ENCODE assay signal across 24 cellular contexts in the genomic region with DNA sequence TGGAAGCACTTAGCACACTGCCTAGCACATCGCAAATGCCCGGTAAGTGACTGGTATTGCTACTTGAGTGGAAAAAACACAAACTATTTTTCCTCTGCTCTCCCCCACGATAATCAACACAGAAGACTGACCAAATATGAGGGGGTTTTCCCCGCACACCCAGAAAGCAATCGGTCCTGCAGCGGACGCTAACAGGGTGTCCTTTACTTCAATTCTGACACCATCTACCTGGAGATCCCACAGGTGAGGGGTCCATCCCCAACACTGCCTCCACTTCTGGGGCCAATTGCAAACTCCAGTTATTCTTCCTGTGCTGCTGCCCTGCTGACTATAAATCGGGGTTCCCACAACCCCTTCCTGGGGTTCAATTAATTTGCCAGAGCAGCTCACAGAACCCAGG. TPM values are rescaled to one million over a fixed set of nuclear protein-coding genes. Genes with fewer than 3 reads are reported as not detected.
A peak's percentile ranks its signal among the peaks of the same experiment; 100 is the strongest.
DNase-seq lines count a peak whose midpoint lies in the region; TF ChIP-seq lines count a peak whose summit lies in the region.
"Had no signal": no experiment of that assay in that cellular context is flagged by ENCODE, and none has a peak within 500 bp of the region (broad histone marks: within the 10 kb centered on the region; RNA-seq: fewer than 3 reads in every experiment).

No MANE protein-coding gene starts in this region.

- H3K4me1 ChIP-seq in spleen = no peaks in the 10 kb centered on the region
- H3K4me1 ChIP-seq: BE2C had no signal

- intact Hi-C loops in spleen (cut with DNase I; ENCODE audit: low total_unique reads) = no loop called here

- H3K36me3 Mint-ChIP-seq in chondrocyte (ENCODE audit: low read depth) = no peaks in the 10 kb centered on the region
- H3K36me3 Mint-ChIP-seq: CD14-positive monocyte; CD4-positive, alpha-beta memory T cell; CD4-positive, CD25-positive, alpha-beta regulatory T cell; CD8-positive, alpha-beta memory T cell had no signal

- H3K4me3 Mint-ChIP-seq in chondrocyte (ENCODE audit: unreplicated experiment) = no peak overlapping the region
- H3K4me3 Mint-ChIP-seq: CD14-positive monocyte; CD4-positive, alpha-beta memory T cell; CD8-positive, alpha-beta memory T cell had no signal

- DNase-seq in activated effector memory CD4-positive, alpha-beta T cell treated with anti-CD3 and anti-CD28 coated beads, Interleukin-2, amount 50 U/mL, for 16 hours = peak; percentile 16
- DNase-seq in activated effector memory CD4-positive, alpha-beta T cell treated with Interleukin-2 at 50 U/mL for 16 hours = no peak
- DNase-seq in chondrocyte (ENCODE audit: low spot score) = peak; percentile 18
- DNase-seq in spleen = peak; percentile 16
- DNase-seq in activated CD8-positive, alpha-beta memory T cell treated with anti-CD3 and anti-CD28 coated beads for 24 hours = no peak
- DNase-seq in dedifferentiated amniotic fluid mesenchymal stem cell (ENCODE audit: extremely low spot score) = no peak
- DNase-seq: 8988T; ACHN; BE2C; C1 segment of cervical spinal cord; CD4-positive, alpha-beta memory T cell; CD4-positive, CD25-positive, alpha-beta regulatory T cell; CD8-positive, alpha-beta memory T cell; COR-L47; DMS 273 treated with DMSO at 0.1 percent for 48 hours; DMS153; DMS53; DND-41; EL; GDM1 had no signal

- H3K4me1 Mint-ChIP-seq in chondrocyte (ENCODE audit: low read depth) = peaks cover 4% of the 10 kb centered on the region
- H3K4me1 Mint-ChIP-seq: CD4-positive, alpha-beta memory T cell; CD4-positive, CD25-positive, alpha-beta regulatory T cell; CD8-positive, alpha-beta memory T cell had no signal

- TF ChIP-seq CTCF in chondrocyte (IDR thresholded peaks at IDR 0.05) (no peak), spleen (IDR thresholded peaks at IDR 0.05 in 8 of 11, conservative IDR thresholded peaks at IDR 0.05 in 3 of 11) (no peak)

- H3K36me3 ChIP-seq in spleen = no peaks in the 10 kb centered on the region
- H3K36me3 ChIP-seq: BE2C, BLaER1 had no signal

- no peak overlapping the region for H3K27ac Mint-ChIP-seq in chondrocyte (ENCODE audit: unreplicated experiment)
- H3K27ac Mint-ChIP-seq: CD14-positive monocyte; CD4-positive, CD25-positive, alpha-beta regulatory T cell; CD8-positive, alpha-beta memory T cell had no signal

- peaks cover 0 to 1% (median 0%) of the 10 kb centered on the region in 8 donors for H3K9me3 ChIP-seq in spleen
- H3K9me3 ChIP-seq: BE2C, BLaER1 had no signal

- peaks cover 2% of the 10 kb centered on the region for H3K9me3 Mint-ChIP-seq in chondrocyte (ENCODE audit: low read depth)
- H3K9me3 Mint-ChIP-seq: CD14-positive monocyte; CD4-positive, alpha-beta memory T cell had no signal

- H3K27me3 ChIP-seq in spleen (replicated peaks in 1 of 7) = peaks cover 0 to 3% (median 0%) of the 10 kb centered on the region in 7 donors
- H3K27me3 ChIP-seq: BLaER1 had no signal

- 89 to 92% (median 91%) methylated on average over 8 of the region's 8 CpGs for WGBS in spleen, 5 donors

- no peak for TF ChIP-seq POLR2A in spleen (IDR thresholded peaks at IDR 0.05)

- no peak overlapping the region for H3K4me3 ChIP-seq in spleen
- H3K4me3 ChIP-seq: BLaER1, GM12878 had no signal

- peaks cover 6% of the 10 kb centered on the region for H3K27me3 Mint-ChIP-seq in chondrocyte (ENCODE audit: low read depth)
- H3K27me3 Mint-ChIP-seq: CD4-positive, alpha-beta memory T cell had no signal

- no peak overlapping the region for H3K27ac ChIP-seq in spleen
- H3K27ac ChIP-seq: BLaER1 had no signal

RNA-seq across cellular contexts. Expression of a gene that starts 26.2 kb away (rescaled TPM):
- total RNA-seq in chondrocyte = 10.1 to 29.4 TPM (median 28.6 TPM) in 3 replicates
- total RNA-seq in spleen = 10 to 100 TPM; 12.4 to 28.0 (median 18.5) TPM
- polyA plus RNA-seq in spleen = 10 to 100 TPM in 2 of 3 donors, 1 to 10 TPM in 1; 9.7 to 18.6 (median 10.7) TPM
- total RNA-seq: A673 had no signal

RNA-seq across cellular contexts. Expression of a gene that starts 33.0 kb away (rescaled TPM):
- total RNA-seq in chondrocyte (49.0 to 71.1 TPM (median 49.4 TPM) in 3 replicates), spleen (10 to 100 TPM; 49.3 to 73.1 (median 60.7) TPM)
- polyA plus RNA-seq in spleen = 10 to 100 TPM; 54.5 to 69.1 (median 68.8) TPM

Comparison
In these comparisons a context has a peak if more than half of its experiments do, and no peak if none do; other contexts are left out.
1. DNase-seq: peak in activated effector memory CD4-positive, alpha-beta T cell treated with anti-CD3 and anti-CD28 coated beads, Interleukin-2, amount 50 U/mL, for 16 hours (single experiment), chondrocyte (single experiment) and spleen (single experiment); none in activated effector memory CD4-positive, alpha-beta T cell treated with Interleukin-2 at 50 U/mL for 16 hours (single experiment), activated CD8-positive, alpha-beta memory T cell treated with anti-CD3 and anti-CD28 coated beads for 24 hours (single experiment) and dedifferentiated amniotic fluid mesenchymal stem cell (single experiment).